26 cellular contexts compared by ENCODE assay signal in genomic region chr9:86641970-86642369, GRCh38.
DNase-seq lines count a peak whose midpoint lies in the region; ATAC-seq, FAIRE-seq and TF ChIP-seq lines count a peak whose summit lies in the region.
"Had no signal": no experiment of that assay in that cellular context is flagged by ENCODE, and none has a peak within 500 bp of the region (broad histone marks: within the 10 kb centered on the region; RNA-seq: fewer than 3 reads in every experiment).

No MANE protein-coding gene starts in this region.

- peak; percentile 32 for FAIRE-seq in keratinocyte (lab: Jason Lieb, UNC)
- FAIRE-seq: A204.1, D721Med, G401.6, GM12892, H1 had no signal

- intact Hi-C loops in A673 (cut with micrococcal nuclease; ENCODE audit: unreplicated experiment) (loop anchor here (10.0 kb wide), 1 partner anchor 763 kb away; no protein-coding TSS in a partner anchor), upper lobe of right lung (cut with DNase I) (no loop called here), tibial artery (cut with DNase I; ENCODE audit: low total_unique reads) (no loop called here)

- DNase-seq in A673 (ENCODE audit: low spot score) (no peak), H4 (ENCODE audit: low spot score) (peak; percentile 18), RPMI7951 (ENCODE audit: low read depth) (peak; percentile 8), keratinocyte (ENCODE audit: low read depth, low spot score) (no peak), upper lobe of right lung (no peak), dermis blood vessel endothelial cell (no peak), tibial artery (no peak)
- DNase-seq in stimulated activated CD4-positive, alpha-beta T cell treated with anti-CD3 and anti-CD28 coated beads, Interleukin-2, amount 100 ng/mL, for 24 hours, result no peak
- DNase-seq: ACHN; AML-193; BE2C; CD4-positive, alpha-beta T cell; CD8-positive, alpha-beta memory T cell; DMS 273 treated with DMSO at 0.1 percent for 48 hours; DMS79; GM23248; H9; HFFc6 had no signal

- peak overlapping the region; percentile 97 for H3K27ac ChIP-seq in A673 (ENCODE audit: low read depth, low read length, poor library complexity, severe bottlenecking)
- H3K27ac ChIP-seq in keratinocyte (ENCODE audit: control insufficient read depth, insufficient read depth, low read length), result no peak overlapping the region
- no peak overlapping the region for H3K27ac ChIP-seq in upper lobe of right lung
- no peak overlapping the region for H3K27ac ChIP-seq in tibial artery
- H3K27ac ChIP-seq: 22Rv1; BLaER1 treated with 17β-estradiol and CSF1 and Interleukin-3, amounts not matched to agents 10 nM and 100 nM; GM23248 had no signal

- CTCF ChIA-PET in A673 (lab: Charles Lee), result interaction anchor here (0.9 kb wide), 1 partner anchor 14 kb away, joined by 3 read pairs; no protein-coding TSS in a partner anchor

- H3K79me2 ChIP-seq in keratinocyte (ENCODE audit: control insufficient read depth, insufficient read depth, low read length), result no peaks in the 10 kb centered on the region

- H3K9me3 ChIP-seq in A673 (ENCODE audit: low read depth, low read length, poor library complexity, severe bottlenecking), result no peaks in the 10 kb centered on the region
- no peaks in the 10 kb centered on the region for H3K9me3 ChIP-seq in keratinocyte (ENCODE audit: control insufficient read depth, low read depth, low read length)
- no peaks in the 10 kb centered on the region for H3K9me3 ChIP-seq in upper lobe of right lung
- no peaks in the 10 kb centered on the region for H3K9me3 ChIP-seq in tibial artery
- H3K9me3 ChIP-seq: BE2C; BLaER1 treated with 17β-estradiol and CSF1 and Interleukin-3, amounts not matched to agents 10 nM and 100 nM had no signal

- POLR2A ChIA-PET in A673 (lab: Charles Lee; ENCODE audit: low non-redundant PET), result interaction anchor here (0.7 kb wide), 1 partner anchor 690 kb away, joined by 3 read pairs; no protein-coding TSS in a partner anchor

- H3K36me3 ChIP-seq in A673 (ENCODE audit: insufficient read depth, low read length, poor library complexity, severe bottlenecking) (no peaks in the 10 kb centered on the region), keratinocyte (ENCODE audit: control insufficient read depth in 2 of 2, extremely low read depth in 1 of 2, insufficient read depth in 2 of 2, low read length in 2 of 2) (no peaks in the 10 kb centered on the region), upper lobe of right lung (no peaks in the 10 kb centered on the region), tibial artery (no peaks in the 10 kb centered on the region)
- H3K36me3 ChIP-seq: BE2C; BLaER1 treated with 17β-estradiol and CSF1 and Interleukin-3, amounts not matched to agents 10 nM and 100 nM had no signal

- peaks cover 85% of the 10 kb centered on the region for H3K4me1 ChIP-seq in A673 (ENCODE audit: insufficient read depth, low read length, poor library complexity, severe bottlenecking)
- no peaks in the 10 kb centered on the region for H3K4me1 ChIP-seq in keratinocyte (ENCODE audit: control insufficient read depth, extremely low read depth, insufficient read depth, low read length)
- no peaks in the 10 kb centered on the region for H3K4me1 ChIP-seq in upper lobe of right lung
- peaks cover 0 to 2% (median 0%) of the 10 kb centered on the region in 4 donors for H3K4me1 ChIP-seq in tibial artery
- H3K4me1 ChIP-seq: BE2C; BLaER1 treated with 17β-estradiol and CSF1 and Interleukin-3, amounts not matched to agents 10 nM and 100 nM had no signal

- H3K27me3 ChIP-seq in A673 (replicated peaks; ENCODE audit: insufficient read depth, low read depth, low read length, poor library complexity) (no peaks in the 10 kb centered on the region), keratinocyte (ENCODE audit: control insufficient read depth, extremely low read depth, insufficient read depth, low read length) (no peaks in the 10 kb centered on the region), upper lobe of right lung (peaks cover 12% of the 10 kb centered on the region), tibial artery (no peaks in the 10 kb centered on the region)
- H3K27me3 ChIP-seq: BE2C; BLaER1 treated with 17β-estradiol and CSF1 and Interleukin-3, amounts not matched to agents 10 nM and 100 nM had no signal

- H2AFZ ChIP-seq in keratinocyte (ENCODE audit: control insufficient read depth, low read length), result no peak overlapping the region
- H2AFZ ChIP-seq: GM23248 had no signal

- no peak for TF ChIP-seq CTCF in A673 (conservative IDR thresholded peaks at IDR 0.05; ENCODE audit: low read depth, low read length)
- TF ChIP-seq CTCF in keratinocyte (optimal IDR thresholded peaks at IDR 0.05 in 1 of 3, IDR thresholded peaks at IDR 0.05 in 1 of 3, conservative IDR thresholded peaks at IDR 0.05 in 1 of 3; ENCODE audit: extremely low read depth in 1 of 3, insufficient read depth in 2 of 3, low read length in 3 of 3), result no peak
- TF ChIP-seq CTCF in upper lobe of right lung (IDR thresholded peaks at IDR 0.05), result no peak
- no peak for TF ChIP-seq CTCF in tibial artery (IDR thresholded peaks at IDR 0.05)

- H4K20me1 ChIP-seq in keratinocyte (ENCODE audit: control insufficient read depth, extremely low read depth, insufficient read depth, low read length), result no peaks in the 10 kb centered on the region
- H4K20me1 ChIP-seq: BLaER1 treated with 17β-estradiol and CSF1 and Interleukin-3, amounts not matched to agents 10 nM and 100 nM had no signal

- BruUV-seq in A673 (replicated peaks; lab: Mats Ljungman, UMichigan), result no TSS peak

- no peak for ATAC-seq in upper lobe of right lung
- ATAC-seq: HCT116 had no signal

- H3K9ac ChIP-seq in keratinocyte (ENCODE audit: control insufficient read depth, extremely low read depth, insufficient read depth, low read length), result no peak overlapping the region
- H3K9ac ChIP-seq: BLaER1 treated with 17β-estradiol and CSF1 and Interleukin-3, amounts not matched to agents 10 nM and 100 nM; GM23248 had no signal

- H3K4me2 ChIP-seq in keratinocyte (ENCODE audit: control insufficient read depth, extremely low read depth, insufficient read depth, low read depth, low read length), result no peak overlapping the region
- H3K4me2 ChIP-seq: BLaER1 treated with 17β-estradiol and CSF1 and Interleukin-3, amounts not matched to agents 10 nM and 100 nM had no signal

- dilution Hi-C loops in keratinocyte (cut with MboI; ENCODE audit: extremely low pct_ligation_motif_present, low sequenced_read_pairs), result no loop called here

- no peaks in the 10 kb centered on the region for H3K9me1 ChIP-seq in keratinocyte (ENCODE audit: control insufficient read depth, extremely low read depth, insufficient read depth, low read length)

- H3K4me3 ChIP-seq in A673 (ENCODE audit: low read depth, low read length, poor library complexity, severe bottlenecking) (no peak overlapping the region), keratinocyte (ENCODE audit: control insufficient read depth in 2 of 3, extremely low read depth in 1 of 3, insufficient read depth in 2 of 3, low read depth in 1 of 3, low read length in 3 of 3) (no peak overlapping the region), upper lobe of right lung (no peak overlapping the region), tibial artery (no peak overlapping the region)
- H3K4me3 ChIP-seq: BLaER1 treated with 17β-estradiol and CSF1 and Interleukin-3, amounts not matched to agents 10 nM and 100 nM; GM23248 had no signal

Comparison
In these comparisons a context has a peak if more than half of its experiments do, and no peak if none do; other contexts are left out.
1. DNase-seq: peak in H4 (single experiment) and RPMI7951 (single experiment); none in A673 (single experiment), keratinocyte (single experiment), stimulated activated CD4-positive, alpha-beta T cell treated with anti-CD3 and anti-CD28 coated beads, Interleukin-2, amount 100 ng/mL, for 24 hours (0 of 2), upper lobe of right lung (single experiment), dermis blood vessel endothelial cell (single experiment) and tibial artery (0 of 2).